ENCODE assay signal across 8 cellular contexts in the genomic region with DNA sequence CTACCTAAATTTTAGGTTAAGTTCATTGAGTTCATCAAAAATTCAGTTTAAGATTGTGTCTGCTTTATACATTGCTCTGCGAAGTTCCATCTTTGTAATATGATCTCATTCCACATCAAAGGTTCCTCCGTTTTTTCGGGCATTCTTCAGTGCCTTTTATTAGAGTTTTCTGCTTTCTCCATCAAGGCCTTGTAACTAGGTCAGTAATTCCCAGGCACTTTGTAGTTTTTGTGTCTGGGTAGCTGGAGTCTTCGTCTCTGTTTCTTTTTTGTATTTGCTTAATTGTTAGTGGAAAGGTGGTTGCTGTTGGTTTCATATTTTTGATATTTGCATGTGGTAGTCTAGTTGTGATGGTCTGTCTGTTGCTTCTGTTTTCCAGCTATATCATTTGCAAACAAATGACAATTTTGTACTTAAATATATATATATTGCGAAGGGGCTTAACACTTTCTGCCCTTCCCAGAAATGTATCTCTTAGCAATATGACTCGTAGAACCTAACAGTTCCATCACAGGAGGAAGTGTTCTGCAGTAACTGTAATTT.
A peak's percentile ranks its signal among the peaks of the same experiment; 100 is the strongest.
DNase-seq lines count a peak whose midpoint lies in the region; ATAC-seq and TF ChIP-seq lines count a peak whose summit lies in the region.

No MANE protein-coding gene starts in this region.

- peak overlapping the region; percentile 71 for H3K27ac Mint-ChIP-seq in activated CD8-positive, alpha-beta memory T cell treated with anti-CD3 and anti-CD28 coated beads, Interleukin-2, amount 10 ng/mL, durations not matched to agents 7 days and 5 days

- H3K9me3 Mint-ChIP-seq in activated CD8-positive, alpha-beta memory T cell treated with anti-CD3 and anti-CD28 coated beads, Interleukin-2, amount 10 ng/mL, durations not matched to agents 7 days and 5 days (ENCODE audit: low read depth) = no peaks in the 10 kb centered on the region

- 65 to 71% (median 67%) methylated on average over 6 of the region's 6 CpGs for WGBS in stomach, 5 donors

- H3K4me1 ChIP-seq in stomach = peaks cover 16 to 77% (median 43%) of the 10 kb centered on the region in 4 donors

- H3K4me3 Mint-ChIP-seq in activated CD8-positive, alpha-beta memory T cell treated with anti-CD3 and anti-CD28 coated beads, Interleukin-2, amount 10 ng/mL, durations not matched to agents 7 days and 5 days = peak overlapping the region; percentile 61

- intact Hi-C loops in stomach (cut with DNase I; ENCODE audit: low total_unique reads) = no loop called here

- peaks cover 0 to 11% (median 5%) of the 10 kb centered on the region in 4 donors for H3K36me3 ChIP-seq in stomach

- peaks cover 74% of the 10 kb centered on the region for H3K4me1 Mint-ChIP-seq in activated CD8-positive, alpha-beta memory T cell treated with anti-CD3 and anti-CD28 coated beads, Interleukin-2, amount 10 ng/mL, durations not matched to agents 7 days and 5 days

- TF ChIP-seq POLR2A in stomach (IDR thresholded peaks at IDR 0.05) = no peak

- no peak for TF ChIP-seq EP300 in stomach (IDR thresholded peaks at IDR 0.05)

- no peak for TF ChIP-seq CTCF in stomach (IDR thresholded peaks at IDR 0.05)

- DNase-seq in activated CD8-positive, alpha-beta memory T cell treated with anti-CD3 and anti-CD28 coated beads, Interleukin-2, amount 10 ng/mL, durations not matched to agents 7 days and 5 days = no peak
- DNase-seq in activated CD8-positive, alpha-beta memory T cell treated with anti-CD3 and anti-CD28 coated beads for 24 hours = no peak
- DNase-seq in astrocyte of the hippocampus (ENCODE audit: low read depth, low spot score) (peak; percentile 29), stomach (no peak), medulla oblongata (ENCODE audit: extremely low spot score) (no peak), NCI-H2029 treated with DMSO at 0.1 percent for 48 hours (lab: John Stamatoyannopoulos, UW) (no peak)

- H3K36me3 Mint-ChIP-seq in activated CD8-positive, alpha-beta memory T cell treated with anti-CD3 and anti-CD28 coated beads, Interleukin-2, amount 10 ng/mL, durations not matched to agents 7 days and 5 days = peaks cover 28% of the 10 kb centered on the region

- CTCF ChIA-PET in activated CD8-positive, alpha-beta memory T cell treated with anti-CD3 and anti-CD28 coated beads, Interleukin-2, amount 10 ng/mL, durations not matched to agents 7 days and 5 days (lab: Charles Lee) = interaction anchor here (1.0 to 1.6 kb wide), 3 partner anchors 17 to 105 kb away, joined by 3 to 9 read pairs (median 4); no protein-coding TSS in a partner anchor

- H3K27me3 ChIP-seq in stomach = no peaks in the 10 kb centered on the region

- H3K9me3 ChIP-seq in stomach = no peaks in the 10 kb centered on the region

- no peak overlapping the region for H3K4me3 ChIP-seq in stomach

- H3K27me3 Mint-ChIP-seq in activated CD8-positive, alpha-beta memory T cell treated with anti-CD3 and anti-CD28 coated beads, Interleukin-2, amount 10 ng/mL, durations not matched to agents 7 days and 5 days = no peaks in the 10 kb centered on the region

- no peak for ATAC-seq in activated CD8-positive, alpha-beta memory T cell treated with anti-CD3 and anti-CD28 coated beads, Interleukin-2, amount 10 ng/mL, durations not matched to agents 7 days and 5 days
- ATAC-seq in HG03159 (IDR thresholded peaks at IDR 0.05; ENCODE audit: unreplicated experiment) (peak; percentile 35), esophagus mucosa (no peak)

- H3K27ac ChIP-seq in stomach = peak overlapping the region in 3 of 5 donors; percentile 24 to 67 (median 64)
